In the genomic region with DNA sequence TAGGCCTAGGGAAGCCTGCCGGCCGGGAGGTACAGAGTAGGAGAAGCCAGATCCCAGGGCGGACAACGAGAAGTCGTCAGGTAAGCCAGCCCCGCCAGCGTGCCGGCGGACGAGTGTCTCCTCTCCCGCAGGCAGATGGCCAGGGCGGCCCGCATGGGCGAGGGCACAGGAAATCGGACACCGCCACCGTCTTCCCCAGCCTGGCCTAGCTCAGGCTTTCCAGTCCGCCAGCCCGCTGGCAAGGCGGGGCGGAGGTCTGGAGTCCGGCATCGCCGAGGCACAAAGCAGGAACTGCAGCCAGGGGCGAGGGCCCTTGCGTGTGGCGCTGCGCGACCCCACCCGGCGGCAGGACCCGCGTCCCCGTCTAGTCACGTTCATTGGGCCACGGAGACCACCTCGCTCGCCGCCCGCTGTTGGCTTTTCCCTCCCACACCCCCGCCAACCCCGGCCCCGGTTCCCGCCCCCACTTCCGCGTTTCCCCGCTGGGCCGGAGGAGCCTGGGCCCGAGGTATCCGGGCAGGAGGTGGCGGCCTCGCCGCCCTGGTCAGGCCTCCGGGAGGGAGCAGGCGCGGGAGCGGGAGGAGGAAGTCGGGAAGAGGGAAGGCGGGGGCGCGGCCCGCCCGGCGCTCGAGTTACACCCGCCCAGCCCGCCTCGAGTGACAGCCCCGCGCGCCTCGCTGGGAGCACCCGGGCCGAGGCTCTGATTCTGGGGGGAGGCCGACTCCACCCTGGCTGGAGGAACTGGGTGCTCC, we compare ENCODE assay signal across 8 cellular contexts. TPM values are rescaled to one million over a fixed set of nuclear protein-coding genes. Genes with fewer than 3 reads are reported as not detected.
DNase-seq lines count a peak whose midpoint lies in the region; ATAC-seq, FAIRE-seq and TF ChIP-seq lines count a peak whose summit lies in the region.

GPD2 (plus strand) TSS at position 655 of the 752 bp plus-strand sequence. CDS start 39,727 bp downstream, outside the sequence.

- DNase-seq in A549 (ENCODE audit: low read depth in 1 of 2, low spot score in 1 of 2) (peak; percentile 56 to 88), GM18507 (ENCODE audit: extremely low spot score, insufficient read length, low read depth) (peak; percentile 39), NCI-H2196 (lab: John Stamatoyannopoulos, UW; ENCODE audit: unreplicated experiment) (peak; percentile 79), choroid plexus epithelial cell (ENCODE audit: low read depth) (peak; percentile 83), kidney tubule cell (ENCODE audit: low spot score) (peak; percentile 91)
- peak; percentile 72 for DNase-seq in activated CD4-positive, alpha-beta T cell treated with anti-CD3 and anti-CD28 coated beads for 36 hours
- peak; percentile 34 to 54 for DNase-seq in stimulated activated CD4-positive, alpha-beta T cell treated with anti-CD3 and anti-CD28 coated beads, Interleukin-1b, Interleukin-23, amount 100 ng/mL, for 4 hours (ENCODE audit: low read depth in 2 of 2)

- H3K4me2 ChIP-seq in A549, result peak within 1 kb of the TSS; percentile 89

- H3K4me1 Mint-ChIP-seq in activated CD4-positive, alpha-beta T cell treated with anti-CD3 and anti-CD28 coated beads for 36 hours, result peaks cover 25% of the 10 kb centered on the region

- peak within 1 kb of the TSS; percentile 69 for H3K4me3 ChIP-seq in A549
- H3K4me3 ChIP-seq in choroid plexus epithelial cell (ENCODE audit: low read depth, low read length), result peak within 1 kb of the TSS; percentile 77

- peak within 1 kb of the TSS; percentile 97 to 99 for H3K27ac ChIP-seq in A549

- H3K27ac Mint-ChIP-seq in activated CD4-positive, alpha-beta T cell treated with anti-CD3 and anti-CD28 coated beads for 36 hours, result peak within 1 kb of the TSS; percentile 96

- no peak for TF ChIP-seq CTCF in A549 (IDR thresholded peaks at IDR 0.05)
- no peak for TF ChIP-seq CTCF in choroid plexus epithelial cell (conservative IDR thresholded peaks at IDR 0.05; ENCODE audit: low read depth, low read length)

- CTCF ChIA-PET in A549 (lab: Yijun Ruan, JAX), result interaction anchor here (1.1 kb wide), 1 partner anchor 130 kb away, joined by 4 read pairs; no protein-coding TSS in a partner anchor
- CTCF ChIA-PET in activated CD4-positive, alpha-beta T cell treated with anti-CD3 and anti-CD28 coated beads for 36 hours (lab: Charles Lee), result interaction anchor here (0.6 to 1.8 kb wide), 3 partner anchors 11 to 106 kb away, joined by 3 to 7 read pairs (median 6); no protein-coding TSS in a partner anchor

- H3K36me3 Mint-ChIP-seq in activated CD4-positive, alpha-beta T cell treated with anti-CD3 and anti-CD28 coated beads for 36 hours (ENCODE audit: low read depth), result peaks cover 12% of the 10 kb centered on the region

- intact Hi-C loops in activated CD4-positive, alpha-beta T cell treated with anti-CD3 and anti-CD28 coated beads for 36 hours (cut with DNase I, micrococcal nuclease), result loop anchor here (1.0 to 5.0 kb wide), 7 partner anchors 35 to 961 kb away; partner anchors contain the start of gene NR4A2 (in 1 of the 2)

- no peaks in the 10 kb centered on the region for H3K27me3 Mint-ChIP-seq in activated CD4-positive, alpha-beta T cell treated with anti-CD3 and anti-CD28 coated beads for 36 hours

- ATAC-seq in A549 (peak; percentile 91 to 95), HG02981 (IDR thresholded peaks at IDR 0.05; ENCODE audit: unreplicated experiment) (peak; percentile 47)
- peak; percentile 74 for ATAC-seq in activated CD4-positive, alpha-beta T cell treated with anti-CD3 and anti-CD28 coated beads for 36 hours

- FAIRE-seq in A549 (lab: Jason Lieb, UNC), result no peak
- peak; percentile 48 for FAIRE-seq in GM18507 (lab: Jason Lieb, UNC)

- TF ChIP-seq RAD21 in A549 (conservative IDR thresholded peaks at IDR 0.05 in 1 of 2, IDR thresholded peaks at IDR 0.05 in 1 of 2), result peak in 1 of 2 experiments; percentile 45; a peak in 3 of 5 replicates

- no peaks in the 10 kb centered on the region for H3K9me3 ChIP-seq in A549

- 0% methylated on average over 10 of the region's 75 CpGs for WGBS in A549 (ENCODE audit: missing lambda C conversion rate)

- POLR2A ChIA-PET in A549 (lab: Yijun Ruan, JAX), result interaction anchor here (0.8 to 1.5 kb wide), 6 partner anchors 30 to 101 kb away, joined by 3 to 13 read pairs (median 6); no protein-coding TSS in a partner anchor
- POLR2A ChIA-PET in activated CD4-positive, alpha-beta T cell treated with anti-CD3 and anti-CD28 coated beads for 36 hours (lab: Charles Lee), result interaction anchor here (1.1 kb wide), 1 partner anchor 102 kb away, joined by 4 read pairs; no protein-coding TSS in a partner anchor

- H3K4me1 ChIP-seq in A549, result peaks cover 48% of the 10 kb centered on the region

- TF ChIP-seq POLR2A in A549 (IDR thresholded peaks at IDR 0.05; ENCODE audit: low read length), result peak; percentile 41

- H3K9me3 Mint-ChIP-seq in activated CD4-positive, alpha-beta T cell treated with anti-CD3 and anti-CD28 coated beads for 36 hours (ENCODE audit: low read depth), result no peaks in the 10 kb centered on the region

- no peak for TF ChIP-seq EP300 in A549 (IDR thresholded peaks at IDR 0.05)

- peak within 1 kb of the TSS; percentile 87 for H3K4me3 Mint-ChIP-seq in activated CD4-positive, alpha-beta T cell treated with anti-CD3 and anti-CD28 coated beads for 36 hours

TF ChIP-seq in A549, 52 proteins besides CTCF, POLR2A, EP300 and RAD21 (continues in another document):
- no peak for TF ChIP-seq MAFK (IDR thresholded peaks at IDR 0.05; ENCODE audit: partially characterized antibody)
- TF ChIP-seq KDM5A (IDR thresholded peaks at IDR 0.05), result no peak
- no peak; the same call in 1 of the 2 replicates for TF ChIP-seq TFCP2L1 (CRISPR knock-in tag; IDR thresholded peaks at IDR 0.05)
- TF ChIP-seq ESRRA (IDR thresholded peaks at IDR 0.05; ENCODE audit: borderline replicate concordance, low read length), result no peak
- no peak for TF ChIP-seq RNF2 (IDR thresholded peaks at IDR 0.05; ENCODE audit: borderline replicate concordance, low read depth)
- TF ChIP-seq FOSL2 (IDR thresholded peaks at IDR 0.05), result no peak
- 0 out of 2 replicates have a peak, but pooled peaks have one; percentile 29 for TF ChIP-seq FOSL2 (CRISPR knock-in tag; IDR thresholded peaks at IDR 0.05)
- TF ChIP-seq E2F6 (IDR thresholded peaks at IDR 0.05; ENCODE audit: borderline replicate concordance, low read depth), result peak; percentile 79
- no peak; the same call in 1 of the 2 replicates for TF ChIP-seq HOXB5 (CRISPR knock-in tag; IDR thresholded peaks at IDR 0.05)
- no peak; the same call in 1 of the 2 replicates for TF ChIP-seq HMGXB4 (CRISPR knock-in tag; IDR thresholded peaks at IDR 0.05; ENCODE audit: borderline replicate concordance)
- peak; percentile 83 for TF ChIP-seq PHF8 (IDR thresholded peaks at IDR 0.05; ENCODE audit: borderline replicate concordance, low read depth)
- TF ChIP-seq, protein P1, sequence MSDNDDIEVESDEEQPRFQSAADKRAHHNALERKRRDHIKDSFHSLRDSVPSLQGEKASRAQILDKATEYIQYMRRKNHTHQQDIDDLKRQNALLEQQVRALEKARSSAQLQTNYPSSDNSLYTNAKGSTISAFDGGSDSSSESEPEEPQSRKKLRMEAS (IDR thresholded peaks at IDR 0.05), result peak; percentile 82
- TF ChIP-seq CHD2 (IDR thresholded peaks at IDR 0.05; ENCODE audit: low read length, partially characterized antibody), result no peak
- TF ChIP-seq EHMT2 (IDR thresholded peaks at IDR 0.05; ENCODE audit: low read depth), result no peak
- TF ChIP-seq NR3C1 (IDR thresholded peaks at IDR 0.05), result no peak
- TF ChIP-seq NFE2L2 (conservative IDR thresholded peaks at IDR 0.05; ENCODE audit: low read length), result no peak
- TF ChIP-seq HOXB13 (CRISPR knock-in tag; IDR thresholded peaks at IDR 0.05; ENCODE audit: low read depth), result 0 out of 2 replicates have a peak, but pooled peaks have one; percentile 54
- TF ChIP-seq, protein P2, sequence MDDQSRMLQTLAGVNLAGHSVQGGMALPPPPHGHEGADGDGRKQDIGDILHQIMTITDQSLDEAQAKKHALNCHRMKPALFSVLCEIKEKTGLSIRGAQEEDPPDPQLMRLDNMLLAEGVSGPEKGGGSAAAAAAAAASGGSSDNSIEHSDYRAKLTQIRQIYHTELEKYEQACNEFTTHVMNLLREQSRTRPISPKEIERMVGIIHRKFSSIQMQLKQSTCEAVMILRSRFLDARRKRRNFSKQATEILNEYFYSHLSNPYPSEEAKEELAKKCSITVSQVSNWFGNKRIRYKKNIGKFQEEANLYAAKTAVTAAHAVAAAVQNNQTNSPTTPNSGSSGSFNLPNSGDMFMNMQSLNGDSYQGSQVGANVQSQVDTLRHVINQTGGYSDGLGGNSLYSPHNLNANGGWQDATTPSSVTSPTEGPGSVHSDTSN (IDR thresholded peaks at IDR 0.05), result no peak
- peak; percentile 17; the same call in 1 of the 2 replicates for TF ChIP-seq MYC (IDR thresholded peaks at IDR 0.05; ENCODE audit: borderline replicate concordance, low read length)

RNA-seq across cellular contexts. Expression of gene GPD2, which starts in this region (rescaled TPM):
- polyA plus RNA-seq in A549 (2011; rRNA removed), result 39.6 and 41.9 TPM in 2 replicates
- polyA plus RNA-seq in A549 (2012; cell fraction: cytosol; rRNA removed), result 7.9 and 8.6 TPM in 2 replicates
- polyA plus RNA-seq in A549 (2012; cell fraction: nucleus; rRNA removed), result 5.6 and 8.6 TPM in 2 replicates
- polyA plus RNA-seq in A549 (2017; fragmentation: RNase III; extraction: RNeasy Plus Mini Kit Qiagen cat#74134 plus additional on column Dnase treatment), result 26.6 to 28.3 TPM (median 27.8 TPM) in 3 replicates
- 76.4 and 79.8 TPM in 2 replicates for polyA minus RNA-seq in A549 (2011; rRNA and poly(A)+ RNA removed)
- total RNA-seq in activated CD4-positive, alpha-beta T cell treated with anti-CD3 and anti-CD28 coated beads for 36 hours, result 10 to 100 TPM; 31.6 to 32.6 TPM

Comparison
In these comparisons a context has a peak if more than half of its experiments do, and no peak if none do; other contexts are left out.
1. Peak in every context shown above with its lines: DNase-seq, ATAC-seq, H3K4me3 ChIP-seq and H3K27ac ChIP-seq.
2. DNase-seq: peak in every context shown above with its lines; median percentile 91 in kidney tubule cell; 83 in choroid plexus epithelial cell; 79 in NCI-H2196; 72 in A549; 72 in activated CD4-positive, alpha-beta T cell treated with anti-CD3 and anti-CD28 coated beads for 36 hours; 44 in stimulated activated CD4-positive, alpha-beta T cell treated with anti-CD3 and anti-CD28 coated beads, Interleukin-1b, Interleukin-23, amount 100 ng/mL, for 4 hours; 39 in GM18507.